ENCODE assay signal across 30 cellular contexts in the genomic region with DNA sequence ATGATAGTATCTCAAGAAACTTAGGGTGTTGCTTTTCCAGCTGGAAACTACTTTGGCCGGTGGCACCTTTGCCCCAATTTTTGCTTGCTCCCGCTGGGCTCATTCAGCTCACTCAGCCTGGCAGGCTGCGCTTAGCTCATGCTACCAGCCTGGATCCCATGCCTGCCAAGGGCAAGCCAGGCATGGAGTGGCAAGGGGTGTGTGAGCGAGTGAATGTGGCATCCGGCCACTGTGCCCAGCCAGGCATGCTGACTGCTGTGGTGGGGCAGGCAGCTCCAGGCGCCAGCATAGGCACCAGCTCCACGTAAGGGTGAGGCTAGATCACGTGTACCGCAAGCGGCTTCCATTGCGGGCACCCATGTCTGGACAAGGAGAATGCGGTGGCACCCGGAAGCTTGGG. TPM values are rescaled to one million over a fixed set of nuclear protein-coding genes. Genes with fewer than 3 reads are reported as not detected.
"Had no signal": no experiment of that assay in that cellular context is flagged by ENCODE, and none has a peak within 500 bp of the region (broad histone marks: within the 10 kb centered on the region; RNA-seq: fewer than 3 reads in every experiment).

No MANE protein-coding gene starts in this region.

- H3K27ac ChIP-seq: left lung, lower lobe of right lung, ovary, sigmoid colon, stomach, testis, thyroid gland, transverse colon, upper lobe of right lung had no signal

- ATAC-seq: left lung; lower lobe of right lung; naive thymus-derived CD4-positive, alpha-beta T cell; natural killer cell treated with Interleukin-12 subunit alpha and Interleukin-12 subunit beta and Interleukin-15 and Interleukin-18, amount 100 ng/mL, for 72 hours; right cardiac atrium; stimulated activated naive B cell treated with anti-CD40 and anti-IgM and Interleukin-4, amounts not matched to agents 10 μg/mL and 1 μg/mL and 100 μg/mL, for 72 hours; stimulated activated naive CD8-positive, alpha-beta T cell treated with anti-CD3 and anti-CD28 coated beads, Interleukin-15, Interleukin-2, amounts not matched to agents 100 U/mL and 50 U/mL, for 24 hours; upper lobe of right lung had no signal

- H3K27me3 ChIP-seq: left lung, ovary, sigmoid colon, stomach, testis, thyroid gland, transverse colon, upper lobe of right lung had no signal

- H3K9me3 ChIP-seq: left lung, lower lobe of right lung, ovary, sigmoid colon, stomach, testis, thyroid gland, transverse colon, upper lobe of right lung had no signal

- DNase-seq: head of caudate nucleus; hippocampal formation; immature natural killer cell; kidney; left colon; lower lobe of right lung; mammary epithelial cell; mesendoderm; naive thymus-derived CD4-positive, alpha-beta T cell; ovary; retina; sigmoid colon; small intestine; stimulated activated CD4-positive, alpha-beta T cell treated with anti-CD3 and anti-CD28 coated beads, Interleukin-1b, Interleukin-23, amount 100 ng/mL, for 48 hours; stimulated activated CD4-positive, alpha-beta T cell treated with anti-CD3 and anti-CD28 coated beads, Interleukin-2, amount 100 ng/mL, for 48 hours; stimulated activated CD4-positive, alpha-beta T cell treated with anti-CD3 and anti-CD28 coated beads, Interleukin-4, amount 100 ng/mL, for 4 hours; stimulated activated CD8-positive, alpha-beta memory T cell treated with anti-CD3 and anti-CD28 coated beads, Interleukin-4, amount 100 ng/mL, for 48 hours; stimulated activated naive B cell treated with anti-CD40 and anti-IgM and Interleukin-4, amounts not matched to agents 10 μg/mL and 1 μg/mL and 100 μg/mL, for 72 hours; stimulated activated naive CD8-positive, alpha-beta T cell treated with anti-CD3 and anti-CD28 coated beads, Interleukin-15, Interleukin-2, amounts not matched to agents 100 U/mL and 50 U/mL, for 24 hours; stomach; testis; thyroid gland; transverse colon; upper lobe of right lung had no signal

- H3K4me3 ChIP-seq: left lung, lower lobe of right lung, ovary, sigmoid colon, stomach, testis, thyroid gland, transverse colon, upper lobe of right lung had no signal

- H3K4me1 ChIP-seq: left lung, lower lobe of right lung, sigmoid colon, stomach, testis, thyroid gland, transverse colon, upper lobe of right lung had no signal

- FAIRE-seq: islet of Langerhans, kidney, small intestine, urothelium cell line had no signal

RNA-seq across cellular contexts. Expression of gene B3GNT9, which starts 9.4 kb away (rescaled TPM):
- polyA plus RNA-seq: neural cell had no signal

RNA-seq across cellular contexts. Expression of gene TRADD, which starts 18.3 kb away (rescaled TPM):
- polyA plus RNA-seq: neural cell had no signal

RNA-seq across cellular contexts. Expression of gene HSF4, which starts 23.2 kb away (rescaled TPM):
- polyA plus RNA-seq: immature natural killer cell; naive thymus-derived CD4-positive, alpha-beta T cell had no signal

RNA-seq across cellular contexts. Expression of gene NOL3, which starts 28.9 kb away (rescaled TPM):
- polyA plus RNA-seq: naive thymus-derived CD4-positive, alpha-beta T cell had no signal
